ENCODE assay signal across 16 cellular contexts in the genomic region with DNA sequence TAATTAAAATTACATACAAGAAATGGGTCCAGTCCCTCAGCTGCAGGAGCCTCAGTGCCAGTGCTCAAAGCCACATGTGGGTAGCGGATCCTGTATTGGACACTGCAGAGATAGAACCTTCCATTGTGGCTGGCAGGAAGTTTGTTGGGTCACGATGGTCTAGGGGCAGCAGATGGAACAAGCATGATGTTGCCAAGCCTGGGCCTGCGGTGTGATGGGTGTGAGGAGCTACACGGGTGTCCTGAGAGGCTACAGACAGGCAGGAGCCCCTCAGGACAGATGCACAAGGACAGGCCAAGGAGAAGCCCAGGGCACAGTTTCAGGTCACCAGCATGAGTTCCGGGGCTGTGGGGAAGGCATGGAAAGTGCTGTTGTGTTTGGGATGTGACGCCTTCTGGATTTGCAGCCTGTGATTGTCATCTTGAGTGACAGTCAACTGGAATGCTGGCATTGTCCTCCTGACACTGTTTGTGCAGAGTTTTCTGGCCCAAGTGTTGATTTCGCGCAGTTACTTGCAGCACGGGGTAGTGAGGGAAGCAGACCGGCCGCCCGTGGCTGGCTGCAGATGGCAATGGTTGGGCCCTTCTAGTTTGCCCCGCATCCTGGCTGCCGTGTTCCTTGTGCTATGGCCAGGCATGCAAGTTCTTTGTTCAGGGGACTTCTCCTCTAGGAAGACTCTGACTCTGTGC.
DNase-seq lines count a peak whose midpoint lies in the region; ATAC-seq and TF ChIP-seq lines count a peak whose summit lies in the region.
"Had no signal": no experiment of that assay in that cellular context is flagged by ENCODE, and none has a peak within 500 bp of the region (broad histone marks: within the 10 kb centered on the region; RNA-seq: fewer than 3 reads in every experiment).

No MANE protein-coding gene starts in this region.

- no peaks in the 10 kb centered on the region for H3K23me2 ChIP-seq in H9 (ENCODE audit: insufficient read length, low read depth, low read length, poor library complexity, severe bottlenecking)

- H3K9ac ChIP-seq in H9 (ENCODE audit: extremely low read depth, insufficient read length, low read length) = no peak overlapping the region

- H2BK15ac ChIP-seq in H9 (ENCODE audit: low read depth, low read length) = no peak overlapping the region

- no peaks in the 10 kb centered on the region for H3K79me2 ChIP-seq in H9 (ENCODE audit: insufficient read depth, low read length)

- no peaks in the 10 kb centered on the region for H3K9me3 Mint-ChIP-seq in H9
- no peaks in the 10 kb centered on the region for H3K9me3 Mint-ChIP-seq in activated naive CD8-positive, alpha-beta T cell treated with anti-CD3 and anti-CD28 coated beads, Interleukin-2, amount 10 ng/mL, durations not matched to agents 7 days and 5 days
- peaks cover 14% of the 10 kb centered on the region for H3K9me3 Mint-ChIP-seq in glutamatergic neuron (ENCODE audit: unreplicated experiment)

- H3K4me2 ChIP-seq in H9 (ENCODE audit: insufficient read depth, insufficient read length, low read length) = no peak overlapping the region

- H3T11ph ChIP-seq in H9 (ENCODE audit: low read length) = no peak overlapping the region

- H2BK12ac ChIP-seq in H9 (ENCODE audit: insufficient read length, low read depth, low read length) = no peak overlapping the region

- H3K27me3 ChIP-seq in H9 (ENCODE audit: insufficient read depth, low read length) = no peaks in the 10 kb centered on the region
- H3K27me3 ChIP-seq: SJSA1 had no signal

- H3K36me3 Mint-ChIP-seq in H9 (ENCODE audit: insufficient read depth in 1 of 3, low read depth in 3 of 3) = no peaks in the 10 kb centered on the region; a peak in 1 of 7 replicates
- no peaks in the 10 kb centered on the region for H3K36me3 Mint-ChIP-seq in activated naive CD8-positive, alpha-beta T cell treated with anti-CD3 and anti-CD28 coated beads, Interleukin-2, amount 10 ng/mL, durations not matched to agents 7 days and 5 days
- H3K36me3 Mint-ChIP-seq in glutamatergic neuron (ENCODE audit: unreplicated experiment) = no peaks in the 10 kb centered on the region
- H3K36me3 Mint-ChIP-seq: IgD-negative memory B cell had no signal

- no peak overlapping the region for H3K4me3 Mint-ChIP-seq in H9
- no peak overlapping the region for H3K4me3 Mint-ChIP-seq in activated naive CD8-positive, alpha-beta T cell treated with anti-CD3 and anti-CD28 coated beads, Interleukin-2, amount 10 ng/mL, durations not matched to agents 7 days and 5 days
- H3K4me3 Mint-ChIP-seq in glutamatergic neuron (ENCODE audit: unreplicated experiment) = peak overlapping the region; percentile 6
- H3K4me3 Mint-ChIP-seq: IgD-negative memory B cell had no signal

- H4K8ac ChIP-seq in H9 (replicated peaks; ENCODE audit: insufficient read length, low read depth, low read length) = no peak overlapping the region

- H4K91ac ChIP-seq in H9 (ENCODE audit: insufficient read length, low read depth, low read length) = no peak overlapping the region

- CTCF ChIA-PET in HEK293T (lab: Yijun Ruan, JAX) = interaction anchor here (1.4 kb wide), 1 partner anchor 10 kb away, joined by 4 read pairs; no protein-coding TSS in a partner anchor

- ATAC-seq in activated naive CD8-positive, alpha-beta T cell treated with anti-CD3 and anti-CD28 coated beads, Interleukin-2, amount 10 ng/mL, durations not matched to agents 7 days and 5 days (ENCODE audit: low read depth) = no peak
- no peak for ATAC-seq in sciatic nerve
- ATAC-seq in HG03439 (IDR thresholded peaks at IDR 0.05; ENCODE audit: unreplicated experiment) = no peak
- no peak for ATAC-seq in GM21360 (IDR thresholded peaks at IDR 0.05; ENCODE audit: unreplicated experiment)

- POLR2A ChIA-PET in activated naive CD8-positive, alpha-beta T cell treated with anti-CD3 and anti-CD28 coated beads, Interleukin-2, amount 10 ng/mL, durations not matched to agents 7 days and 5 days (lab: Charles Lee) = no interaction called here
- POLR2A ChIA-PET in HEK293T (lab: Yijun Ruan, JAX) = no interaction called here

- DNase-seq in H9 (no peak), glutamatergic neuron (no peak), sciatic nerve (ENCODE audit: low spot score) (peak; percentile 41), HEK293T (ENCODE audit: extremely low spot score) (no peak), dedifferentiated amniotic fluid mesenchymal stem cell (ENCODE audit: extremely low spot score) (no peak)
- no peak for DNase-seq in activated naive CD8-positive, alpha-beta T cell treated with anti-CD3 and anti-CD28 coated beads, Interleukin-2, amount 10 ng/mL, durations not matched to agents 7 days and 5 days
- DNase-seq: DMS 273 treated with DMSO at 0.1 percent for 48 hours; NCI-H1417 treated with DMSO at 0.1 percent for 48 hours; NCI-H2029; NCI-H524; NK-92 treated with Interleukin-12 subunit alpha and Interleukin-12 subunit beta, amount 100 ng/mL, for 24 hours had no signal

- no peak overlapping the region for H3K18ac ChIP-seq in H9 (ENCODE audit: insufficient read length, low read depth, low read length)

- TF ChIP-seq CTCF in H9 (conservative IDR thresholded peaks at IDR 0.05) (no peak), glutamatergic neuron (IDR thresholded peaks at IDR 0.05; ENCODE audit: partially characterized antibody, unreplicated experiment) (no peak)

- H3K27me3 Mint-ChIP-seq in H9 (ENCODE audit: low read depth) = no peaks in the 10 kb centered on the region; the same call in 1 of the 2 replicates
- H3K27me3 Mint-ChIP-seq in activated naive CD8-positive, alpha-beta T cell treated with anti-CD3 and anti-CD28 coated beads, Interleukin-2, amount 10 ng/mL, durations not matched to agents 7 days and 5 days = no peaks in the 10 kb centered on the region
- H3K27me3 Mint-ChIP-seq in glutamatergic neuron (ENCODE audit: unreplicated experiment) = peaks cover 17% of the 10 kb centered on the region
- H3K27me3 Mint-ChIP-seq: IgD-negative memory B cell had no signal

- no peak overlapping the region for H2AFZ ChIP-seq in H9 (ENCODE audit: low read length)

- no peak overlapping the region for H2BK5ac ChIP-seq in H9 (ENCODE audit: insufficient read length, low read length)

- H3K27ac Mint-ChIP-seq in H9 (no peak overlapping the region; a peak in 1 of 7 replicates), glutamatergic neuron (ENCODE audit: unreplicated experiment) (no peak overlapping the region)
- H3K27ac Mint-ChIP-seq in activated naive CD8-positive, alpha-beta T cell treated with anti-CD3 and anti-CD28 coated beads, Interleukin-2, amount 10 ng/mL, durations not matched to agents 7 days and 5 days = peak overlapping the region; percentile 24
- H3K27ac Mint-ChIP-seq: IgD-negative memory B cell had no signal

- intact Hi-C loops in sciatic nerve (cut with DNase I) = no loop called here

- H4K20me1 ChIP-seq in H9 (ENCODE audit: control insufficient read depth, insufficient read depth, insufficient read length) = no peaks in the 10 kb centered on the region

- H2BK20ac ChIP-seq in H9 (ENCODE audit: low read depth, low read length, poor library complexity, severe bottlenecking) = no peak overlapping the region

- no peak overlapping the region for H3K4ac ChIP-seq in H9 (ENCODE audit: low read depth, low read length)

- H2BK120ac ChIP-seq in H9 (ENCODE audit: low read depth, low read length, poor library complexity, severe bottlenecking) = no peak overlapping the region

- H3K4me1 Mint-ChIP-seq in H9 = peaks cover 20 to 28% of the 10 kb centered on the region in 2 experiments
- H3K4me1 Mint-ChIP-seq in activated naive CD8-positive, alpha-beta T cell treated with anti-CD3 and anti-CD28 coated beads, Interleukin-2, amount 10 ng/mL, durations not matched to agents 7 days and 5 days = peaks cover 25% of the 10 kb centered on the region
- peaks cover 6% of the 10 kb centered on the region for H3K4me1 Mint-ChIP-seq in glutamatergic neuron (ENCODE audit: low read depth, unreplicated experiment)

- no peaks in the 10 kb centered on the region for H3K79me1 ChIP-seq in H9 (ENCODE audit: insufficient read depth, low read depth, low read length, poor library complexity, severe bottlenecking)

- no peak overlapping the region for H4K5ac ChIP-seq in H9 (ENCODE audit: insufficient read length, low read depth, low read length)

- H3K23ac ChIP-seq in H9 (ENCODE audit: insufficient read length, low read depth, low read length) = no peak overlapping the region

- no peaks in the 10 kb centered on the region for H3K9me3 ChIP-seq in H9 (ENCODE audit: control insufficient read depth, low read depth, low read length)
- H3K9me3 ChIP-seq: SJSA1 had no signal

- no CpG with 5 or more reads among the region's 14 CpGs for WGBS in H9 (ENCODE audit: extremely low coverage, insufficient read length, low lambda C conversion rate)

- H2AK5ac ChIP-seq in H9 (ENCODE audit: insufficient read length, low read length) = no peak overlapping the region

- H3K27ac ChIP-seq in H9 (ENCODE audit: insufficient read length, low read depth, low read length) = no peak overlapping the region
- H3K27ac ChIP-seq: RWPE1, SJSA1 had no signal

- peak overlapping the region; percentile 24; the same call in 1 of the 2 replicates for H3K14ac ChIP-seq in H9 (ENCODE audit: insufficient read depth, low read length)

- peaks cover 2% of the 10 kb centered on the region; the same call in 1 of the 2 replicates for H3K4me1 ChIP-seq in H9 (ENCODE audit: insufficient read depth, low read length)

- H3K56ac ChIP-seq in H9 (ENCODE audit: insufficient read length, low read depth, low read length) = no peak overlapping the region

TF ChIP-seq in HEK293T, 16 proteins besides CTCF, POLR2A, EP300 and RAD21:
- TF ChIP-seq TARDBP (IDR thresholded peaks at IDR 0.05) (no peak), BHLHE40 (IDR thresholded peaks at IDR 0.05; ENCODE audit: borderline replicate concordance) (no peak), ARNT (IDR thresholded peaks at IDR 0.05) (no peak), SP1 (IDR thresholded peaks at IDR 0.05) (no peak)
